Comparison of ENCODE assay signal across 13 cellular contexts in genomic region chr2:85810376-85811172, GRCh38. TPM values are rescaled to one million over a fixed set of nuclear protein-coding genes. Genes with fewer than 3 reads are reported as not detected.
A peak's percentile ranks its signal among the peaks of the same experiment; 100 is the strongest.
DNase-seq lines count a peak whose midpoint lies in the region; ATAC-seq, FAIRE-seq and TF ChIP-seq lines count a peak whose summit lies in the region.
"Had no signal": no experiment of that assay in that cellular context is flagged by ENCODE, and none has a peak within 500 bp of the region (broad histone marks: within the 10 kb centered on the region; RNA-seq: fewer than 3 reads in every experiment).

No MANE protein-coding gene starts in this region.

- FAIRE-seq in small intestine (lab: Jason Lieb, UNC), result no peak
- FAIRE-seq: keratinocyte had no signal

- ATAC-seq in Right ventricle myocardium superior (ENCODE audit: poor library complexity) (no peak), GM21737 (IDR thresholded peaks at IDR 0.05; ENCODE audit: unreplicated experiment) (no peak)

- no peaks in the 10 kb centered on the region for H3K27me3 ChIP-seq in left ventricle myocardium inferior (ENCODE audit: low read depth)
- H3K27me3 ChIP-seq in osteoblast (ENCODE audit: insufficient read depth, low read length), result no peaks in the 10 kb centered on the region
- no peaks in the 10 kb centered on the region for H3K27me3 ChIP-seq in vagina
- no peaks in the 10 kb centered on the region for H3K27me3 ChIP-seq in small intestine (ENCODE audit: control insufficient read depth in 2 of 2, insufficient read depth in 2 of 2, low read length in 2 of 2)
- H3K27me3 ChIP-seq: neural progenitor cell had no signal

- H3K79me2 ChIP-seq in osteoblast (ENCODE audit: insufficient read depth, low read length), result no peaks in the 10 kb centered on the region

- DNase-seq in left ventricle myocardium inferior (no peak), Right ventricle myocardium superior (no peak), fibroblast of the aortic adventitia (ENCODE audit: low read depth) (peak; percentile 25), osteoblast (ENCODE audit: insufficient read length, low spot score, missing footprints) (no peak), vagina (ENCODE audit: extremely low spot score in 2 of 2) (no peak), small intestine (no peak), SIG-M5 treated with dmso at 0.1 percent for 504 hours (lab: John Stamatoyannopoulos, UW; ENCODE audit: unreplicated experiment) (no peak)
- DNase-seq: activated naive CD8-positive, alpha-beta T cell treated with anti-CD3 and anti-CD28 coated beads for 36 hours; cerebellar nuclear complex; stimulated activated naive CD4-positive, alpha-beta T cell treated with Interleukin-2 at 50 U/mL for 16 hours had no signal

- intact Hi-C loops in left ventricle myocardium inferior (cut with micrococcal nuclease), result no loop called here
- intact Hi-C loops in Right ventricle myocardium superior (cut with DNase I), result loop anchor here (5.0 kb wide), 1 partner anchor 173 kb away; no protein-coding TSS in a partner anchor
- intact Hi-C loops in vagina (cut with DNase I), result loop anchor here (5.0 kb wide), 1 partner anchor 173 kb away; no protein-coding TSS in a partner anchor

- TF ChIP-seq CTCF in left ventricle myocardium inferior (IDR thresholded peaks at IDR 0.05; ENCODE audit: borderline replicate concordance), result no peak
- no peak for TF ChIP-seq CTCF in fibroblast of the aortic adventitia (IDR thresholded peaks at IDR 0.05; ENCODE audit: insufficient read depth, low read length)
- TF ChIP-seq CTCF in osteoblast (IDR thresholded peaks at IDR 0.05; ENCODE audit: extremely low read depth, low read depth, low read length), result no peak
- no peak for TF ChIP-seq CTCF in vagina (IDR thresholded peaks at IDR 0.05)

- no peaks in the 10 kb centered on the region for H3K36me3 ChIP-seq in left ventricle myocardium inferior
- no peaks in the 10 kb centered on the region for H3K36me3 ChIP-seq in osteoblast (ENCODE audit: insufficient read depth, low read length)
- no peaks in the 10 kb centered on the region for H3K36me3 ChIP-seq in vagina
- no peaks in the 10 kb centered on the region for H3K36me3 ChIP-seq in small intestine (ENCODE audit: control insufficient read depth in 2 of 2, insufficient read depth in 2 of 2, low read length in 2 of 2)
- H3K36me3 ChIP-seq: neural progenitor cell had no signal

- H3K4me1 ChIP-seq in left ventricle myocardium inferior (peaks cover 25% of the 10 kb centered on the region), osteoblast (ENCODE audit: insufficient read depth, low read length) (peaks cover 12% of the 10 kb centered on the region), vagina (peaks cover 23% of the 10 kb centered on the region), small intestine (ENCODE audit: control insufficient read depth in 2 of 2, insufficient read depth in 1 of 2, low read depth in 1 of 2, low read length in 1 of 2) (no peaks in the 10 kb centered on the region)

- peak overlapping the region; percentile 71 for H2AFZ ChIP-seq in osteoblast (ENCODE audit: low read length)
- H2AFZ ChIP-seq: neural progenitor cell had no signal

- WGBS in small intestine, 3 donors, result 36 to 69% (median 50%) methylated on average over 14 to 16 of the region's 16 CpGs

- H3K4me3 ChIP-seq in left ventricle myocardium inferior, result peak overlapping the region; percentile 31
- H3K4me3 ChIP-seq in fibroblast of the aortic adventitia (ENCODE audit: low read depth, low read length), result no peak overlapping the region
- H3K4me3 ChIP-seq in osteoblast (ENCODE audit: insufficient read depth, low read length), result no peak overlapping the region
- peak overlapping the region in 1 of 2 donors; percentile 4 for H3K4me3 ChIP-seq in vagina
- H3K4me3 ChIP-seq in small intestine (ENCODE audit: low read depth in 1 of 2, low read length in 2 of 2), result no peak overlapping the region
- H3K4me3 ChIP-seq: neural progenitor cell had no signal

- H3K9me3 ChIP-seq in left ventricle myocardium inferior (replicated peaks), result no peaks in the 10 kb centered on the region
- H3K9me3 ChIP-seq in osteoblast (ENCODE audit: low read depth, low read length), result no peaks in the 10 kb centered on the region
- no peaks in the 10 kb centered on the region for H3K9me3 ChIP-seq in vagina
- no peaks in the 10 kb centered on the region for H3K9me3 ChIP-seq in small intestine (ENCODE audit: control insufficient read depth, low read depth)

- TF ChIP-seq POLR2A in vagina (IDR thresholded peaks at IDR 0.05), result no peak

- H3K4me2 ChIP-seq in osteoblast (ENCODE audit: insufficient read depth, low read length), result peak overlapping the region; percentile 36
- H3K4me2 ChIP-seq: neural progenitor cell had no signal

- H3K27ac ChIP-seq in left ventricle myocardium inferior (replicated peaks), result peak overlapping the region; percentile 76
- peak overlapping the region; percentile 29 for H3K27ac ChIP-seq in osteoblast (ENCODE audit: low read depth, low read length)
- H3K27ac ChIP-seq in vagina, result peak overlapping the region; percentile 71
- no peak overlapping the region for H3K27ac ChIP-seq in small intestine (ENCODE audit: low read depth in 1 of 2, low read length in 1 of 2)
- H3K27ac ChIP-seq: neural progenitor cell had no signal

- H4K20me1 ChIP-seq in osteoblast (ENCODE audit: insufficient read depth, low read length), result no peaks in the 10 kb centered on the region

RNA-seq across cellular contexts. Expression of gene ATOH8, which starts 56.8 kb away (rescaled TPM):
- total RNA-seq in left ventricle myocardium inferior (23.3 TPM), Right ventricle myocardium superior (25.8 TPM), fibroblast of the aortic adventitia (ENCODE audit: low replicate concordance) (17.0 and 22.0 TPM in 2 replicates), osteoblast (18.6 and 35.1 TPM in 2 replicates), vagina (66.5 TPM)
- 10 to 100 TPM in 1 of 3 donors, 1 to 10 TPM in 2; 1.6 to 18.4 (median 3.2) TPM for polyA plus RNA-seq in small intestine
- total RNA-seq: activated naive CD8-positive, alpha-beta T cell treated with anti-CD3 and anti-CD28 coated beads for 36 hours had no signal
- polyA plus RNA-seq: keratinocyte had no signal

Comparison
In these comparisons a context has a peak if more than half of its experiments do, and no peak if none do; other contexts are left out.
1. H3K27ac ChIP-seq: peak in left ventricle myocardium inferior (single experiment), osteoblast (single experiment) and vagina (single experiment); none in small intestine (0 of 2).